In the genomic region with DNA sequence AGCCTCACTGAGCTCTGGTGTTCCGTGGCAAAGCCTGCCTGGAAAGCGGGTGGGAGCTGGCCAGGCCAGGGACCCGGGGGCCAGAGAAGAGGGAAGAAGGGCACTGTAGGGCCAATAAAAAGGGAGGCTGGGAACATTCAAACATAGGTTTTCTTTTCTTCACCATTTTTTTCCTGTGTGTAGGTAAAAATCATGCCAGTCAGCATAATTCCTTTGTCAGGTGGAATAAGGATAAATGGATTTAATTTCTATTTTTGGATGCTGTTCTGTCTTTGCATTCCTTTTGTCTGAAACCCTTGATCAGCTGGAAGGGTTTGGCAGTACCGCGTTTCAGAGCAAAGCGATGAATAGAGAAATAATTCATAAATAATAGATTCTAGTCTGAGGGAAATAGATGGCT, we compare ENCODE assay signal across 30 cellular contexts.
"Had no signal": no experiment of that assay in that cellular context is flagged by ENCODE, and none has a peak within 500 bp of the region (broad histone marks: within the 10 kb centered on the region; RNA-seq: fewer than 3 reads in every experiment).

No MANE protein-coding gene starts in this region.

- H3K36me3 Mint-ChIP-seq: activated naive CD4-positive, alpha-beta T cell treated with anti-CD3 and anti-CD28 coated beads, Interleukin-2, amount 10 ng/mL, durations not matched to agents 7 days and 5 days; activated naive CD4-positive, alpha-beta T cell treated with anti-CD3 and anti-CD28 coated beads, Interleukin-2, amount 50 U/mL, for 72 hours; activated naive CD8-positive, alpha-beta T cell treated with anti-CD3 and anti-CD28 coated beads, Interleukin-2, amount 10 ng/mL, durations not matched to agents 7 days and 5 days; brain; WTC11 had no signal

- H3K27ac Mint-ChIP-seq: activated CD4-positive, alpha-beta memory T cell treated with anti-CD3 and anti-CD28 coated beads, Interleukin-2, amount 10 ng/mL, durations not matched to agents 7 days and 5 days; activated CD4-positive, alpha-beta T cell treated with anti-CD3 and anti-CD28 coated beads, Interleukin-2, amount 10 ng/mL, durations not matched to agents 7 days and 5 days; activated naive CD4-positive, alpha-beta T cell treated with anti-CD3 and anti-CD28 coated beads, Interleukin-2, amount 10 ng/mL, durations not matched to agents 7 days and 5 days; activated naive CD4-positive, alpha-beta T cell treated with anti-CD3 and anti-CD28 coated beads, Interleukin-2, amount 50 U/mL, for 72 hours; activated naive CD8-positive, alpha-beta T cell treated with anti-CD3 and anti-CD28 coated beads, Interleukin-2, amount 10 ng/mL, durations not matched to agents 7 days and 5 days; activated T-cell treated with anti-CD3 and anti-CD28 coated beads, Interleukin-2, amount 50 U/mL, for 24 hours; activated T-cell treated with anti-CD3 and anti-CD28 coated beads, Interleukin-2, amount 50 U/mL, for 72 hours; brain; WTC11 had no signal

- H3K4me3 ChIP-seq: ascending aorta, breast epithelium, cardiac muscle cell, colonic mucosa had no signal

- ATAC-seq: activated naive CD4-positive, alpha-beta T cell treated with anti-CD3 and anti-CD28 coated beads, Interleukin-2, amount 50 U/mL, for 72 hours; activated T-cell treated with anti-CD3 and anti-CD28 coated beads, Interleukin-2, amount 50 U/mL, for 72 hours; WTC11 had no signal

- H3K9me3 ChIP-seq: ascending aorta, breast epithelium, colonic mucosa had no signal

- FAIRE-seq: endometrium, endothelial cell of umbilical vein, frontal cortex had no signal

- H3K4me3 Mint-ChIP-seq: activated CD4-positive, alpha-beta memory T cell treated with anti-CD3 and anti-CD28 coated beads, Interleukin-2, amount 10 ng/mL, durations not matched to agents 7 days and 5 days; activated CD4-positive, alpha-beta T cell treated with anti-CD3 and anti-CD28 coated beads, Interleukin-2, amount 10 ng/mL, durations not matched to agents 7 days and 5 days; activated naive CD4-positive, alpha-beta T cell treated with anti-CD3 and anti-CD28 coated beads, Interleukin-2, amount 10 ng/mL, durations not matched to agents 7 days and 5 days; activated naive CD8-positive, alpha-beta T cell treated with anti-CD3 and anti-CD28 coated beads, Interleukin-2, amount 10 ng/mL, durations not matched to agents 7 days and 5 days; activated T-cell treated with anti-CD3 and anti-CD28 coated beads, Interleukin-2, amount 50 U/mL, for 24 hours; activated T-cell treated with anti-CD3 and anti-CD28 coated beads, Interleukin-2, amount 50 U/mL, for 72 hours; brain; WTC11 had no signal

- H3K4me1 Mint-ChIP-seq: activated CD4-positive, alpha-beta T cell treated with anti-CD3 and anti-CD28 coated beads, Interleukin-2, amount 10 ng/mL, durations not matched to agents 7 days and 5 days; activated naive CD4-positive, alpha-beta T cell treated with anti-CD3 and anti-CD28 coated beads, Interleukin-2, amount 10 ng/mL, durations not matched to agents 7 days and 5 days; activated naive CD8-positive, alpha-beta T cell treated with anti-CD3 and anti-CD28 coated beads, Interleukin-2, amount 10 ng/mL, durations not matched to agents 7 days and 5 days; brain had no signal

- DNase-seq: activated CD4-positive, alpha-beta memory T cell treated with anti-CD3 and anti-CD28 coated beads, Interleukin-2, amount 10 ng/mL, durations not matched to agents 7 days and 5 days; activated CD4-positive, alpha-beta T cell treated with anti-CD3 and anti-CD28 coated beads for 1 hour; activated CD4-positive, alpha-beta T cell treated with anti-CD3 and anti-CD28 coated beads for 4 hours; activated CD4-positive, alpha-beta T cell treated with anti-CD3 and anti-CD28 coated beads, Interleukin-2, amount 10 ng/mL, durations not matched to agents 7 days and 5 days; activated CD4-positive, alpha-beta T cell treated with anti-CD3 and anti-CD28 coated beads, Interleukin-2, amount 50 U/mL, for 4 hours; activated CD8-positive, alpha-beta memory T cell treated with anti-CD3 and anti-CD28 coated beads, Interleukin-2, amount 50 U/mL, for 48 hours; activated gamma-delta T cell; activated naive CD4-positive, alpha-beta T cell; activated naive CD4-positive, alpha-beta T cell treated with anti-CD3 and anti-CD28 coated beads, Interleukin-2, amount 10 ng/mL, durations not matched to agents 7 days and 5 days; activated naive CD8-positive, alpha-beta T cell treated with anti-CD3 and anti-CD28 coated beads, Interleukin-2, amount 10 ng/mL, durations not matched to agents 7 days and 5 days; activated T-cell treated with anti-CD3 and anti-CD28 coated beads for 4 hours; activated T-cell treated with anti-CD3 and anti-CD28 coated beads, Interleukin-2, amount 50 U/mL, for 24 hours; activated T-cell treated with anti-CD3 and anti-CD28 coated beads, Interleukin-2, amount 50 U/mL, for 72 hours; central memory CD4-positive, alpha-beta T cell; cerebellar nuclear complex; colonic mucosa; effector CD8-positive, alpha-beta T cell; foreskin fibroblast; T-helper 2 cell had no signal

- H3K27ac ChIP-seq: ascending aorta, breast epithelium, cardiac muscle cell, colonic mucosa, epithelial cell of prostate, VCaP had no signal

- H3K36me3 ChIP-seq: ascending aorta, breast epithelium, cardiac muscle cell, colonic mucosa had no signal

- H3K9me3 Mint-ChIP-seq: activated CD4-positive, alpha-beta memory T cell treated with anti-CD3 and anti-CD28 coated beads, Interleukin-2, amount 10 ng/mL, durations not matched to agents 7 days and 5 days; activated CD4-positive, alpha-beta T cell treated with anti-CD3 and anti-CD28 coated beads, Interleukin-2, amount 10 ng/mL, durations not matched to agents 7 days and 5 days; activated naive CD4-positive, alpha-beta T cell treated with anti-CD3 and anti-CD28 coated beads, Interleukin-2, amount 10 ng/mL, durations not matched to agents 7 days and 5 days; activated naive CD4-positive, alpha-beta T cell treated with anti-CD3 and anti-CD28 coated beads, Interleukin-2, amount 50 U/mL, for 72 hours; activated naive CD8-positive, alpha-beta T cell treated with anti-CD3 and anti-CD28 coated beads, Interleukin-2, amount 10 ng/mL, durations not matched to agents 7 days and 5 days; activated T-cell treated with anti-CD3 and anti-CD28 coated beads, Interleukin-2, amount 50 U/mL, for 24 hours had no signal

- H3K4me1 ChIP-seq: ascending aorta, breast epithelium, colonic mucosa had no signal

- H3K27me3 ChIP-seq: ascending aorta, breast epithelium, cardiac muscle cell, colonic mucosa had no signal
